In the genomic region with DNA sequence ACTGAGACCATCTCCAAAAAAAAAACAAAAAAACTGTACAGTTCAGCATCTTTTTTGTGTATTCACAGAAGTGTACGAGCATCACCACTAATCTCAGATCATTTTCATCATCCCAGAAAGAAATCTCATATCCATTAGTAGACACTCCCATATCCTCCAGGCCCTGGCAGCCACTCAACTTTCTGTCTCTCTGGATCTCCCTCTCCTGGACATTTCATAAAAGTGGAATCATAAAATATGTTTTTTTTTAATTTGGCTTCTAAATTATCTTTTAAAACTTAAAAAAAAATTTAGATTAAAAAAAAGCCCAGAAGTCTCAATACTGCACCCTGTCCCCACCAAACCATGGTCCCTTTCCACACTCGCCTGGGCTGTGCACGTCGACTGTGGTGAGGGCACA, we compare ENCODE assay signal across 1 cellular context.
TF ChIP-seq lines count a peak whose summit lies in the region.

No MANE protein-coding gene starts in this region.

TF ChIP-seq in SK-N-SH, 30 proteins besides CTCF, POLR2A, EP300 and RAD21:
- TF ChIP-seq FOXM1 (IDR thresholded peaks at IDR 0.05; ENCODE audit: low read depth) = no peak
- TF ChIP-seq, protein P1, sequence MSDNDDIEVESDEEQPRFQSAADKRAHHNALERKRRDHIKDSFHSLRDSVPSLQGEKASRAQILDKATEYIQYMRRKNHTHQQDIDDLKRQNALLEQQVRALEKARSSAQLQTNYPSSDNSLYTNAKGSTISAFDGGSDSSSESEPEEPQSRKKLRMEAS (IDR thresholded peaks at IDR 0.05; ENCODE audit: low read depth) = no peak
